In the genomic region with DNA sequence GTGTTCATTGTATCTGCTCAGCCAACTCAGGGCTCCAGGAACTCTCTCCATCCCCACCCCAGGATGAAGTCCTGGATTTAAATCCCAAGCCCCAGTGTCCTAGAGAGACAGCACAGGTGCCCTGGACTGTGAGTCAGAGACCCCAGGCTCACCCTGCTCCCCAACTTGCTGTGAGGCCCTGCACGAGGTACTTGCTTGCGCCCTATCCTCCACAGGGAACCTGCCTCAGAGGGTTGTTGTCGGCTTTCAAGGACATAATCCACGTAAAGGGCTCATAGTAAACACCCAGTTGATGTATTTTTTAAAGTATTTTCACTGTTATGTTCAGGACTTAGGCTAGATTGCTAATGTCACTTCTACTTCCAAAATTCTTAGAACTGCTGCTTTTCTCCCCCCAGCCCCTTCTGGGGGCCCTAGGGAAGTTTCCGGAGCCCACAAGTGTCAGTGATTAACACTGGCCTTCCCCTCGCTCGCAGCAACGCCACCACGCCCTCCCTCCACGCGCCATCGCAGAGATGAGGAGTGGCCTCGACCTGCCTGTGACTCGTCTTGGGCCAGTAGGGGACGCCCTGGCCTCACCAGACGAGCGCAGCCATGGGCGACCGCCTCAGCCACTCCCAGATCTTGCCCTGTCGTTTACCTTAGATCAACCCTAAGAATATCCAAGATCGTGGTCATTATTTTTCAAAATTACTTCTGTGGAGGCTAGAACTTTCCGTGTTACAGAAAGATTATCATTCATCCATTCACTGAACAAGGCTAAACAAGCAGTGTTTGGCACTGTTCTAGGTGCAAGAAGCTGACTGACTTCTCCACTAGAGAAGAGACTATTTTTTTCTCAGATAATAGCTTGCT, we compare ENCODE assay signal across 8 cellular contexts. TPM values are rescaled to one million over a fixed set of nuclear protein-coding genes. Genes with fewer than 3 reads are reported as not detected.
DNase-seq lines count a peak whose midpoint lies in the region; ATAC-seq and TF ChIP-seq lines count a peak whose summit lies in the region.

No MANE protein-coding gene starts in this region.

- no peaks in the 10 kb centered on the region for H3K36me3 ChIP-seq in liver (ENCODE audit: control insufficient read depth in 4 of 4, insufficient read depth in 3 of 4, low read depth in 1 of 4, low read length in 3 of 4)

- no peaks in the 10 kb centered on the region for H3K9me3 ChIP-seq in liver (ENCODE audit: control insufficient read depth in 4 of 4, low read length in 3 of 4)

- no peaks in the 10 kb centered on the region for H3K9me3 Mint-ChIP-seq in chondrocyte (ENCODE audit: low read depth)

- H3K27me3 Mint-ChIP-seq in chondrocyte (ENCODE audit: low read depth) = no peaks in the 10 kb centered on the region

- peak; percentile 85 for TF ChIP-seq CTCF in AG10803 (conservative IDR thresholded peaks at IDR 0.05; ENCODE audit: low read length)
- TF ChIP-seq CTCF in chondrocyte (IDR thresholded peaks at IDR 0.05) = peak; percentile 99
- peak; percentile 79 for TF ChIP-seq CTCF in liver (IDR thresholded peaks at IDR 0.05; ENCODE audit: low read depth, low read length, missing input control)

- peaks cover 12 to 26% (median 23%) of the 10 kb centered on the region in 4 donors for H3K4me1 ChIP-seq in liver (ENCODE audit: control insufficient read depth in 4 of 4, insufficient read depth in 4 of 4, low read length in 3 of 4)

- 7% methylated on average over 22 of the region's 22 CpGs for WGBS in liver

- H3K36me3 Mint-ChIP-seq in chondrocyte (ENCODE audit: low read depth) = no peaks in the 10 kb centered on the region

- DNase-seq in AG10803 (ENCODE audit: low read depth) (peak; percentile 79), NCI-H226 (peak; percentile 41), chondrocyte (ENCODE audit: low spot score) (no peak)
- peak; percentile 70 for DNase-seq in activated CD4-positive, alpha-beta T cell treated with anti-CD3 and anti-CD28 coated beads for 1 hour
- peak; percentile 89 for DNase-seq in stimulated activated CD4-positive, alpha-beta T cell treated with anti-CD3 and anti-CD28 coated beads, Interleukin-4, amount 100 ng/mL, for 24 hours

- peak overlapping the region in 1 of 2 donors; percentile 23 for H3K9ac ChIP-seq in liver (ENCODE audit: low read depth in 1 of 2, low read length in 2 of 2)

- no peak overlapping the region for H3K27ac ChIP-seq in liver (ENCODE audit: low read depth in 1 of 2, low read length in 2 of 2)

- H3K4me3 ChIP-seq in AG10803 (ENCODE audit: low read length) (peak overlapping the region; percentile 14), liver (ENCODE audit: low read depth in 1 of 3, low read length in 3 of 3) (no peak overlapping the region)

- H3K4me3 Mint-ChIP-seq in chondrocyte (ENCODE audit: unreplicated experiment) = peak overlapping the region; percentile 67

- peak overlapping the region; percentile 67 for H3K27ac Mint-ChIP-seq in chondrocyte (ENCODE audit: unreplicated experiment)

- ATAC-seq in GM18907 (IDR thresholded peaks at IDR 0.05; ENCODE audit: unreplicated experiment) (peak; percentile 76), HG03159 (IDR thresholded peaks at IDR 0.05; ENCODE audit: unreplicated experiment) (peak; percentile 70)

- H3K4me1 Mint-ChIP-seq in chondrocyte (ENCODE audit: low read depth) = peaks cover 45% of the 10 kb centered on the region

- peak; percentile 94 to 97 for TF ChIP-seq RAD21 in liver (IDR thresholded peaks at IDR 0.05)

- H3K27me3 ChIP-seq in liver (ENCODE audit: control insufficient read depth in 4 of 4, insufficient read depth in 4 of 4, low read length in 3 of 4) = no peaks in the 10 kb centered on the region

TF ChIP-seq in liver, 16 proteins besides CTCF, POLR2A, EP300 and RAD21:
- TF ChIP-seq HNF4A (conservative IDR thresholded peaks at IDR 0.05) (peak in 1 of 2 donors; percentile 53), YY1 (IDR thresholded peaks at IDR 0.05) (peak; percentile 68), RXRA (IDR thresholded peaks at IDR 0.05) (peak; percentile 44 to 77), SP1 (IDR thresholded peaks at IDR 0.05) (peak; percentile 29), TAF1 (conservative IDR thresholded peaks at IDR 0.05) (no peak)
- TF ChIP-seq, protein P1, sequence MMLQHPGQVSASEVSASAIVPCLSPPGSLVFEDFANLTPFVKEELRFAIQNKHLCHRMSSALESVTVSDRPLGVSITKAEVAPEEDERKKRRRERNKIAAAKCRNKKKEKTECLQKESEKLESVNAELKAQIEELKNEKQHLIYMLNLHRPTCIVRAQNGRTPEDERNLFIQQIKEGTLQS (IDR thresholded peaks at IDR 0.05) = no peak

RNA-seq across cellular contexts. Expression of a gene that starts 6.0 kb away (rescaled TPM):
- total RNA-seq in chondrocyte (144 to 199 TPM (median 146 TPM) in 3 replicates), liver (10 to 100 TPM; 67.2 to 84.9 TPM)
- polyA plus RNA-seq in liver = 100 to 1,000 TPM; 146 to 357 TPM
